Comparison of ENCODE assay signal across 15 cellular contexts in genomic region chr7:44012081-44012480, GRCh38. TPM values are rescaled to one million over a fixed set of nuclear protein-coding genes. Genes with fewer than 3 reads are reported as not detected.
"Had no signal": no experiment of that assay in that cellular context is flagged by ENCODE, and none has a peak within 500 bp of the region (broad histone marks: within the 10 kb centered on the region; RNA-seq: fewer than 3 reads in every experiment).

No MANE protein-coding gene starts in this region.

RNA-seq across cellular contexts. Expression of gene SPDYE1, which starts 14.4 kb away (rescaled TPM):
- total RNA-seq: stomach, subcutaneous adipose tissue, suprapubic skin, temporal lobe, thoracic aorta, thyroid gland, tibial nerve, transverse colon, upper lobe of left lung, upper lobe of right lung, ureter, urinary bladder, uterus, vagina had no signal
- polyA plus RNA-seq: stomach, thymus, urinary bladder had no signal

RNA-seq across cellular contexts. Expression of gene PGAM2, which starts 53.3 kb away (rescaled TPM):
- total RNA-seq: vagina had no signal
